Comparison of ENCODE assay signal across 25 cellular contexts in genomic region chr10:107771066-107771465, GRCh38.
"Had no signal": no experiment of that assay in that cellular context is flagged by ENCODE, and none has a peak within 500 bp of the region (broad histone marks: within the 10 kb centered on the region; RNA-seq: fewer than 3 reads in every experiment).

No MANE protein-coding gene starts in this region.

- H3K36me3 ChIP-seq: neural progenitor cell, neutrophil, pancreas, right atrium auricular region, right lobe of liver, sigmoid colon, stomach, thoracic aorta, thyroid gland, tibial nerve, upper lobe of left lung, vagina had no signal

- H3K9ac ChIP-seq: neural progenitor cell had no signal

- H3K27ac ChIP-seq: neural progenitor cell, neutrophil, pancreas, right atrium auricular region, right lobe of liver, sigmoid colon, stomach, thoracic aorta, thyroid gland, tibial nerve, upper lobe of left lung, vagina had no signal

- H3K4me3 ChIP-seq: neural progenitor cell, pancreas, right atrium auricular region, right lobe of liver, sigmoid colon, stomach, thoracic aorta, thyroid gland, tibial nerve, upper lobe of left lung, vagina had no signal

- FAIRE-seq: pancreas, small intestine had no signal

- DNase-seq: naive thymus-derived CD4-positive, alpha-beta T cell; natural killer cell; nucleus accumbens; retina; right lobe of liver; sigmoid colon; small intestine; stimulated activated CD4-positive, alpha-beta T cell treated with anti-CD3 and anti-CD28 coated beads, Interleukin-15, amount 100 ng/mL, for 24 hours; stimulated activated CD4-positive, alpha-beta T cell treated with anti-CD3 and anti-CD28 coated beads, Interleukin-2, amount 100 ng/mL, for 24 hours; stimulated activated CD4-positive, alpha-beta T cell treated with anti-CD3 and anti-CD28 coated beads, Interleukin-2, amount 100 ng/mL, for 48 hours; stimulated activated CD4-positive, alpha-beta T cell treated with anti-CD3 and anti-CD28 coated beads, Interleukin-4, amount 100 ng/mL, for 24 hours; stimulated activated naive B cell treated with anti-CD40 and anti-IgM and Interleukin-4, amounts not matched to agents 10 μg/mL and 1 μg/mL and 100 μg/mL, for 72 hours; stimulated activated naive CD4-positive, alpha-beta T cell treated with Interleukin-2 at 50 U/mL for 16 hours; stomach; thyroid gland; trophoblast cell had no signal

- ATAC-seq: natural killer cell; pancreas; stimulated activated effector memory CD8-positive, alpha-beta T cell treated with anti-CD3 and anti-CD28 coated beads, Interleukin-12 subunit alpha, Interleukin-12 subunit beta, amount 100 ng/mL, for 72 hours; stimulated activated naive B cell treated with anti-CD40 and anti-IgM and Interleukin-4, amounts not matched to agents 10 μg/mL and 1 μg/mL and 100 μg/mL, for 72 hours had no signal

- H3K4me1 ChIP-seq: neural progenitor cell, pancreas, right atrium auricular region, right lobe of liver, sigmoid colon, stomach, thyroid gland, tibial nerve, upper lobe of left lung, vagina had no signal

- H3K27me3 ChIP-seq: neural progenitor cell, neutrophil, pancreas, right atrium auricular region, right lobe of liver, sigmoid colon, stomach, thyroid gland, tibial nerve, upper lobe of left lung, vagina had no signal

- H2AFZ ChIP-seq: neural progenitor cell had no signal

- H3K4me2 ChIP-seq: neural progenitor cell had no signal

- H3K9me3 ChIP-seq: neutrophil, pancreas, right lobe of liver, sigmoid colon, thoracic aorta, thyroid gland, vagina had no signal
